Comparison of ENCODE assay signal across 22 cellular contexts in genomic region chrX:12360991-12361598, GRCh38.
A peak's percentile ranks its signal among the peaks of the same experiment; 100 is the strongest.
DNase-seq lines count a peak whose midpoint lies in the region; ATAC-seq and TF ChIP-seq lines count a peak whose summit lies in the region.
"Had no signal": no experiment of that assay in that cellular context is flagged by ENCODE, and none has a peak within 500 bp of the region (broad histone marks: within the 10 kb centered on the region; RNA-seq: fewer than 3 reads in every experiment).

No MANE protein-coding gene starts in this region.

- dilution Hi-C loops in mammary epithelial cell (cut with HindIII; ENCODE audit: low sequenced_read_pairs): no loop called here

- no peaks in the 10 kb centered on the region for H3K23me2 ChIP-seq in H9 (ENCODE audit: insufficient read length, low read depth, low read length, poor library complexity, severe bottlenecking)

- H2BK120ac ChIP-seq in H9 (ENCODE audit: low read depth, low read length, poor library complexity, severe bottlenecking): no peak overlapping the region

- H3K4me1 ChIP-seq in mammary epithelial cell (ENCODE audit: insufficient read depth, low read length) (peaks cover 20% of the 10 kb centered on the region), GM23338 (ENCODE audit: insufficient read depth) (no peaks in the 10 kb centered on the region), H9 (ENCODE audit: insufficient read depth, low read length) (no peaks in the 10 kb centered on the region)
- H3K4me1 ChIP-seq: gastroesophageal sphincter, spleen, upper lobe of left lung had no signal

- intact Hi-C loops in mammary epithelial cell (cut with micrococcal nuclease): loop anchor here (1.0 kb wide), 1 partner anchor 11 kb away; no protein-coding TSS in a partner anchor

- H4K91ac ChIP-seq in H9 (ENCODE audit: insufficient read length, low read depth, low read length): no peak overlapping the region

- no peak for TF ChIP-seq CTCF in mammary epithelial cell (conservative IDR thresholded peaks at IDR 0.05 in 1 of 2, IDR thresholded peaks at IDR 0.05 in 1 of 2; ENCODE audit: extremely low read depth in 1 of 2, insufficient read depth in 1 of 2, low read depth in 1 of 2, low read length in 2 of 2)
- no peak for TF ChIP-seq CTCF in GM23338 (conservative IDR thresholded peaks at IDR 0.05; ENCODE audit: low read depth in 2 of 2)
- no peak for TF ChIP-seq CTCF in H9 (conservative IDR thresholded peaks at IDR 0.05)

- H3K4me3 Mint-ChIP-seq in GM23338 (no peak overlapping the region), H9 (no peak overlapping the region)
- H3K4me3 Mint-ChIP-seq: activated naive CD8-positive, alpha-beta T cell; central memory CD8-positive, alpha-beta T cell; naive B cell; stimulated activated memory B cell treated with anti-CD40 and anti-IgM and Interleukin-4, amounts not matched to agents 10 μg/mL and 1 μg/mL and 100 μg/mL, for 72 hours had no signal

- no peak overlapping the region for H3K4me3 ChIP-seq in mammary epithelial cell (replicated peaks in 1 of 3; ENCODE audit: insufficient read depth in 1 of 3, low read depth in 2 of 3, low read length in 3 of 3)
- H3K4me3 ChIP-seq in GM23338: no peak overlapping the region
- H3K4me3 ChIP-seq: gastroesophageal sphincter, spleen, upper lobe of left lung had no signal

- no peak for ATAC-seq in GM23338
- ATAC-seq: gastroesophageal sphincter; stimulated activated memory B cell treated with anti-CD40 and anti-IgM and Interleukin-4, amounts not matched to agents 10 μg/mL and 1 μg/mL and 100 μg/mL, for 72 hours had no signal

- no peak overlapping the region for H2BK12ac ChIP-seq in H9 (ENCODE audit: insufficient read length, low read depth, low read length)

- no peak overlapping the region for H3K4me2 ChIP-seq in mammary epithelial cell (ENCODE audit: insufficient read depth, low read depth, low read length)
- H3K4me2 ChIP-seq in GM23338: no peak overlapping the region
- no peak overlapping the region for H3K4me2 ChIP-seq in H9 (ENCODE audit: insufficient read depth, insufficient read length, low read length)

- H3K4me1 Mint-ChIP-seq in GM23338 (no peaks in the 10 kb centered on the region), H9 (no peaks in the 10 kb centered on the region)
- H3K4me1 Mint-ChIP-seq: central memory CD8-positive, alpha-beta T cell; naive B cell; stimulated activated memory B cell treated with anti-CD40 and anti-IgM and Interleukin-4, amounts not matched to agents 10 μg/mL and 1 μg/mL and 100 μg/mL, for 72 hours had no signal

- H2BK20ac ChIP-seq in H9 (ENCODE audit: low read depth, low read length, poor library complexity, severe bottlenecking): no peak overlapping the region

- no peak overlapping the region for H3K18ac ChIP-seq in H9 (ENCODE audit: insufficient read length, low read depth, low read length)

- DNase-seq in HCEC 1CT: peak; percentile 42
- DNase-seq in NCI-H460 (ENCODE audit: extremely low read depth, low read depth): peak; percentile 7
- DNase-seq in mammary epithelial cell: peak; percentile 37
- peak; percentile 71 for DNase-seq in myocyte (ENCODE audit: low read depth)
- no peak for DNase-seq in GM23338 (ENCODE audit: low spot score)
- no peak for DNase-seq in H9
- no peak for DNase-seq in Kasumi-1 (lab: John Stamatoyannopoulos, UW)
- DNase-seq in ecto neural progenitor cell (ENCODE audit: low spot score): no peak
- DNase-seq: activated CD4-positive, alpha-beta T cell treated with anti-CD3 and anti-CD28 coated beads, Interleukin-2, amount 50 U/mL, for 4 hours; activated T-cell treated with anti-CD3 and anti-CD28 coated beads, Interleukin-2, amount 50 U/mL, for 48 hours; DMS53; naive B cell; NCI-H1436; NCI-H510A treated with DMSO at 0.1 percent for 48 hours; posterior cingulate gyrus; spleen; upper lobe of left lung had no signal

- H3K79me2 ChIP-seq in mammary epithelial cell (ENCODE audit: insufficient read depth, low read length) (no peaks in the 10 kb centered on the region), GM23338 (replicated peaks; ENCODE audit: insufficient read depth) (no peaks in the 10 kb centered on the region), H9 (ENCODE audit: insufficient read depth, low read length) (no peaks in the 10 kb centered on the region)

- H4K8ac ChIP-seq in H9 (replicated peaks; ENCODE audit: insufficient read length, low read depth, low read length): no peak overlapping the region

- H3K27ac ChIP-seq in mammary epithelial cell (ENCODE audit: insufficient read depth, low read depth, low read length) (peak overlapping the region; percentile 39), GM23338 (ENCODE audit: low read depth) (no peak overlapping the region), H9 (ENCODE audit: insufficient read length, low read depth, low read length) (no peak overlapping the region)
- H3K27ac ChIP-seq: C4-2B, gastroesophageal sphincter, spleen, upper lobe of left lung had no signal

- CTCF ChIA-PET in mammary epithelial cell (lab: Charles Lee; ENCODE audit: low non-redundant PET): interaction anchor here (0.7 kb wide), 1 partner anchor 207 kb away, joined by 3 read pairs; no protein-coding TSS in a partner anchor

- H3K27me3 Mint-ChIP-seq in GM23338 (ENCODE audit: insufficient read depth, low read depth, poor library complexity) (peaks cover 3% of the 10 kb centered on the region), H9 (ENCODE audit: low read depth) (no peaks in the 10 kb centered on the region)
- H3K27me3 Mint-ChIP-seq: activated naive CD8-positive, alpha-beta T cell; central memory CD8-positive, alpha-beta T cell; stimulated activated memory B cell treated with anti-CD40 and anti-IgM and Interleukin-4, amounts not matched to agents 10 μg/mL and 1 μg/mL and 100 μg/mL, for 72 hours had no signal

- no peaks in the 10 kb centered on the region for H3K27me3 ChIP-seq in mammary epithelial cell (ENCODE audit: insufficient read depth, low read length)
- H3K27me3 ChIP-seq in GM23338 (ENCODE audit: insufficient read depth): no peaks in the 10 kb centered on the region
- H3K27me3 ChIP-seq in H9 (ENCODE audit: insufficient read depth, low read length): no peaks in the 10 kb centered on the region
- H3K27me3 ChIP-seq: gastroesophageal sphincter, upper lobe of left lung had no signal

- H3K36me3 Mint-ChIP-seq in GM23338 (ENCODE audit: low read depth) (no peaks in the 10 kb centered on the region), H9 (ENCODE audit: insufficient read depth in 1 of 3, low read depth in 3 of 3) (peaks cover 0 to 3% (median 0%) of the 10 kb centered on the region in 3 experiments; a peak in 2 of 7 replicates)
- H3K36me3 Mint-ChIP-seq: activated naive CD8-positive, alpha-beta T cell; naive B cell; stimulated activated memory B cell treated with anti-CD40 and anti-IgM and Interleukin-4, amounts not matched to agents 10 μg/mL and 1 μg/mL and 100 μg/mL, for 72 hours had no signal

- H3K36me3 ChIP-seq in mammary epithelial cell (ENCODE audit: insufficient read depth, low read length) (no peaks in the 10 kb centered on the region), GM23338 (ENCODE audit: insufficient read depth) (no peaks in the 10 kb centered on the region)
- H3K36me3 ChIP-seq: gastroesophageal sphincter, spleen, upper lobe of left lung had no signal

- H3T11ph ChIP-seq in H9 (ENCODE audit: low read length): no peak overlapping the region

- no peak overlapping the region for H2BK5ac ChIP-seq in H9 (ENCODE audit: insufficient read length, low read length)

- H3K79me1 ChIP-seq in H9 (ENCODE audit: insufficient read depth, low read depth, low read length, poor library complexity, severe bottlenecking): no peaks in the 10 kb centered on the region

- H2BK15ac ChIP-seq in H9 (ENCODE audit: low read depth, low read length): no peak overlapping the region

- H3K9me3 ChIP-seq in mammary epithelial cell (replicated peaks; ENCODE audit: insufficient read depth, low read length) (no peaks in the 10 kb centered on the region), H9 (ENCODE audit: control insufficient read depth, low read depth, low read length) (no peaks in the 10 kb centered on the region)
- H3K9me3 ChIP-seq: gastroesophageal sphincter, spleen, upper lobe of left lung had no signal

- no peak overlapping the region for H3K9ac ChIP-seq in mammary epithelial cell (ENCODE audit: insufficient read depth, low read length)
- H3K9ac ChIP-seq in H9 (ENCODE audit: extremely low read depth, insufficient read length, low read length): no peak overlapping the region

- H3K27ac Mint-ChIP-seq in GM23338: no peak overlapping the region
- no peak overlapping the region for H3K27ac Mint-ChIP-seq in H9
- H3K27ac Mint-ChIP-seq: activated naive CD8-positive, alpha-beta T cell; naive B cell; stimulated activated memory B cell treated with anti-CD40 and anti-IgM and Interleukin-4, amounts not matched to agents 10 μg/mL and 1 μg/mL and 100 μg/mL, for 72 hours had no signal

- H3K14ac ChIP-seq in H9 (ENCODE audit: insufficient read depth, low read length): no peak overlapping the region

- H3K9me3 Mint-ChIP-seq in GM23338: no peaks in the 10 kb centered on the region
- H3K9me3 Mint-ChIP-seq in H9: peaks cover 48 to 57% of the 10 kb centered on the region in 2 experiments
- H3K9me3 Mint-ChIP-seq: stimulated activated memory B cell treated with anti-CD40 and anti-IgM and Interleukin-4, amounts not matched to agents 10 μg/mL and 1 μg/mL and 100 μg/mL, for 72 hours had no signal

- no peak overlapping the region for H4K5ac ChIP-seq in H9 (ENCODE audit: insufficient read length, low read depth, low read length)

- no peak overlapping the region for H2AK5ac ChIP-seq in H9 (ENCODE audit: insufficient read length, low read length)

- H3K4ac ChIP-seq in H9 (ENCODE audit: low read depth, low read length): no peak overlapping the region

- in situ Hi-C loops in mammary epithelial cell (cut with MboI; ENCODE audit: low sequenced_read_pairs in 2 of 2): no loop called here

- H3K56ac ChIP-seq in H9 (ENCODE audit: insufficient read length, low read depth, low read length): no peak overlapping the region

- BruUV-seq in mammary epithelial cell (replicated peaks; lab: Mats Ljungman, UMichigan): no TSS peak

- H2AFZ ChIP-seq in mammary epithelial cell (ENCODE audit: low read depth, low read length): no peak overlapping the region
- no peak overlapping the region for H2AFZ ChIP-seq in GM23338
- H2AFZ ChIP-seq in H9 (ENCODE audit: low read length): no peak overlapping the region

- no peaks in the 10 kb centered on the region for H3F3A ChIP-seq in GM23338 (replicated peaks; ENCODE audit: low read depth)

- H4K20me1 ChIP-seq in mammary epithelial cell (ENCODE audit: insufficient read depth, low read length) (no peaks in the 10 kb centered on the region), GM23338 (replicated peaks; ENCODE audit: insufficient read depth) (no peaks in the 10 kb centered on the region), H9 (ENCODE audit: control insufficient read depth, insufficient read depth, insufficient read length) (no peaks in the 10 kb centered on the region)

- H3K23ac ChIP-seq in H9 (ENCODE audit: insufficient read length, low read depth, low read length): no peak overlapping the region

- H3K9me2 ChIP-seq in GM23338 (ENCODE audit: insufficient read depth): no peaks in the 10 kb centered on the region

Comparison
In these comparisons a context has a peak if more than half of its experiments do, and no peak if none do; other contexts are left out.
1. DNase-seq: peak in HCEC 1CT (single experiment), NCI-H460 (single experiment), mammary epithelial cell (single experiment) and myocyte (single experiment); none in GM23338 (single experiment), H9 (single experiment), Kasumi-1 (0 of 2) and ecto neural progenitor cell (single experiment).